In the genomic region with DNA sequence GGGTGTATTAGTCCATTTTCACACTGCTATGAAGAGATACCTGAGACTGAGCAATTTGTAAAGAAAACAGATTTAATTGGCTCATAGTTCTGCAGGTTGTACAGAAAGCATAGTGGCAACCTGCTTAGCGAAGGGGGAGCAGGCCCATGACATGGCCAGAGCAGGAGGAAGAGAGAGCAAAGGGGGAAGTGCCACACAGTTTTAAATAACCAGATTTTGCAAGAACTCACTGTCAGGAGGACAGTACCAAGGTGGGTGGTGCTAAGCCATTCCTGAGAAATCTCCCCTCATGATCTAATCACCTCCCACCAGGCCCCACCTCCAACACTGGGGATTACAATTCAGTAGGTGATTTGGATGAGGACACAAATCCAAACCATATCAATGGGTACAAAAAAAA, we compare ENCODE assay signal across 16 cellular contexts.
"Had no signal": no experiment of that assay in that cellular context is flagged by ENCODE, and none has a peak within 500 bp of the region (broad histone marks: within the 10 kb centered on the region; RNA-seq: fewer than 3 reads in every experiment).

No MANE protein-coding gene starts in this region.

- H3K27ac ChIP-seq: body of pancreas, dorsolateral prefrontal cortex, right atrium auricular region, stomach, testis had no signal

- H3K9me3 ChIP-seq: body of pancreas, right atrium auricular region, stomach, testis had no signal

- H3K27me3 ChIP-seq: body of pancreas, right atrium auricular region, stomach, testis had no signal

- DNase-seq: activated CD4-positive, alpha-beta T cell treated with anti-CD3 and anti-CD28 coated beads, Interleukin-2, amount 50 U/mL, for 48 hours; activated naive CD4-positive, alpha-beta T cell treated with Interleukin-2 at 50 U/mL for 16 hours; activated naive CD8-positive, alpha-beta T cell treated with anti-CD3 and anti-CD28 coated beads, Interleukin-2, amount 10 ng/mL, durations not matched to agents 7 days and 5 days; activated T-cell treated with anti-CD3 and anti-CD28 coated beads for 4 hours; dorsolateral prefrontal cortex; foreskin fibroblast; hippocampal formation; left cardiac atrium; nephron progenitor cell; stimulated activated CD4-positive, alpha-beta T cell treated with anti-CD3 and anti-CD28 coated beads, Interleukin-4, amount 100 ng/mL, for 1 hour; stomach; T-helper 2 cell; testis had no signal

- H3K4me3 ChIP-seq: body of pancreas, dorsolateral prefrontal cortex, lung, right atrium auricular region, stomach, testis had no signal

- H3K36me3 ChIP-seq: right atrium auricular region, stomach had no signal

- H3K4me1 ChIP-seq: body of pancreas, right atrium auricular region, stomach, testis had no signal
